Comparison of ENCODE assay signal across 16 cellular contexts in genomic region chr9:84024041-84024575, GRCh38. TPM values are rescaled to one million over a fixed set of nuclear protein-coding genes. Genes with fewer than 3 reads are reported as not detected.
DNase-seq lines count a peak whose midpoint lies in the region; TF ChIP-seq lines count a peak whose summit lies in the region.
"Had no signal": no experiment of that assay in that cellular context is flagged by ENCODE, and none has a peak within 500 bp of the region (broad histone marks: within the 10 kb centered on the region; RNA-seq: fewer than 3 reads in every experiment).

No MANE protein-coding gene starts in this region.

- H3K27ac Mint-ChIP-seq in type B pancreatic cell: no peak overlapping the region
- H3K27ac Mint-ChIP-seq: CD4-positive, alpha-beta memory T cell; H9 had no signal

- DNase-seq in AG10803 (ENCODE audit: low read depth) (peak; percentile 91), GM04504 (ENCODE audit: low read depth) (peak; percentile 23), adipocyte (ENCODE audit: low read depth) (peak; percentile 66), type B pancreatic cell (ENCODE audit: extremely low spot score, unreplicated experiment) (no peak), NCI-H524 treated with DMSO at 0.1 percent for 48 hours (lab: John Stamatoyannopoulos, UW) (no peak), D341Med (ENCODE audit: low spot score) (no peak), GOT3 (lab: John Stamatoyannopoulos, UW) (no peak)
- DNase-seq: C1 segment of cervical spinal cord; Calu3; CD4-positive, alpha-beta memory T cell; COR-L47; DMS 273 treated with DMSO at 0.1 percent for 48 hours; DMS79; EL; GDM1; H9 had no signal

- TF ChIP-seq CTCF in AG10803 (conservative IDR thresholded peaks at IDR 0.05; ENCODE audit: low read length) (no peak), type B pancreatic cell (conservative IDR thresholded peaks at IDR 0.05) (no peak)

- H3K36me3 ChIP-seq in adipocyte (ENCODE audit: control insufficient read depth, insufficient read depth, low read length, severe bottlenecking): no peaks in the 10 kb centered on the region

- H3K4me3 ChIP-seq in AG10803 (ENCODE audit: low read length) (no peak overlapping the region), adipocyte (ENCODE audit: low read length) (no peak overlapping the region)

- H3K4me1 Mint-ChIP-seq in type B pancreatic cell (ENCODE audit: unreplicated experiment): no peaks in the 10 kb centered on the region
- H3K4me1 Mint-ChIP-seq: CD4-positive, alpha-beta memory T cell; H9 had no signal

- H3K9me3 ChIP-seq in adipocyte (ENCODE audit: control insufficient read depth, low read length): no peaks in the 10 kb centered on the region

- peaks cover 5% of the 10 kb centered on the region for H3K9me3 Mint-ChIP-seq in type B pancreatic cell
- H3K9me3 Mint-ChIP-seq: CD4-positive, alpha-beta memory T cell; H9 had no signal

- no peaks in the 10 kb centered on the region for H3K27me3 Mint-ChIP-seq in type B pancreatic cell

- no peaks in the 10 kb centered on the region for H3K4me1 ChIP-seq in adipocyte (ENCODE audit: control insufficient read depth, insufficient read depth, low read length)

- no peak overlapping the region for H3K9ac ChIP-seq in adipocyte (ENCODE audit: low read length)

- H3K36me3 Mint-ChIP-seq in type B pancreatic cell: no peaks in the 10 kb centered on the region
- H3K36me3 Mint-ChIP-seq: CD4-positive, alpha-beta memory T cell had no signal

- no peak overlapping the region for H3K4me3 Mint-ChIP-seq in type B pancreatic cell
- H3K4me3 Mint-ChIP-seq: CD4-positive, alpha-beta memory T cell; H9 had no signal

- H3K27me3 ChIP-seq in adipocyte (replicated peaks; ENCODE audit: control insufficient read depth, insufficient read depth, low read length): no peaks in the 10 kb centered on the region

RNA-seq across cellular contexts. Expression of gene RMI1, which starts 43.5 kb away (rescaled TPM):
- 13.0 and 20.3 TPM in 2 replicates for total RNA-seq in type B pancreatic cell (ENCODE audit: low replicate concordance)

RNA-seq across cellular contexts. Expression of gene HNRNPK, which starts 44.1 kb away (rescaled TPM):
- 524 and 673 TPM in 2 replicates for total RNA-seq in type B pancreatic cell (ENCODE audit: low replicate concordance)

Comparison
In these comparisons a context has a peak if more than half of its experiments do, and no peak if none do; other contexts are left out.
1. DNase-seq: peak in AG10803 (single experiment), GM04504 (single experiment) and adipocyte (single experiment); none in type B pancreatic cell (single experiment), NCI-H524 treated with DMSO at 0.1 percent for 48 hours (single experiment), D341Med (single experiment) and GOT3 (single experiment).